ENCODE assay signal across 13 cellular contexts in genomic region chr7:151454932-151455530, GRCh38. TPM values are rescaled to one million over a fixed set of nuclear protein-coding genes. Genes with fewer than 3 reads are reported as not detected.
"Had no signal": no experiment of that assay in that cellular context is flagged by ENCODE, and none has a peak within 500 bp of the region (broad histone marks: within the 10 kb centered on the region; RNA-seq: fewer than 3 reads in every experiment).

No MANE protein-coding gene starts in this region.

- H3K4me3 ChIP-seq: ascending aorta, esophagus squamous epithelium, smooth muscle cell, upper lobe of left lung had no signal

- H3K27me3 Mint-ChIP-seq: memory B cell had no signal

- H3K27me3 ChIP-seq: ascending aorta, upper lobe of left lung had no signal

- H3K4me3 Mint-ChIP-seq: activated CD4-positive, alpha-beta T cell treated with anti-CD3 and anti-CD28 coated beads for 36 hours; activated CD8-positive, alpha-beta T cell treated with anti-CD3 and anti-CD28 coated beads, Interleukin-2, amount 10 ng/mL, durations not matched to agents 7 days and 5 days; memory B cell; stimulated activated naive B cell treated with anti-CD40 and anti-IgM and Interleukin-4, amounts not matched to agents 10 μg/mL and 1 μg/mL and 100 μg/mL, for 72 hours had no signal

- H3K4me2 ChIP-seq: smooth muscle cell had no signal

- H3K9me3 Mint-ChIP-seq: memory B cell had no signal

- H3K36me3 ChIP-seq: ascending aorta, esophagus squamous epithelium, upper lobe of left lung had no signal

- H3K27ac ChIP-seq: ascending aorta, esophagus squamous epithelium, upper lobe of left lung had no signal

- H3K9me3 ChIP-seq: ascending aorta, esophagus squamous epithelium, upper lobe of left lung had no signal

- H3K27ac Mint-ChIP-seq: activated CD4-positive, alpha-beta T cell treated with anti-CD3 and anti-CD28 coated beads for 36 hours; activated CD8-positive, alpha-beta T cell treated with anti-CD3 and anti-CD28 coated beads, Interleukin-2, amount 10 ng/mL, durations not matched to agents 7 days and 5 days; memory B cell; stimulated activated naive B cell treated with anti-CD40 and anti-IgM and Interleukin-4, amounts not matched to agents 10 μg/mL and 1 μg/mL and 100 μg/mL, for 72 hours had no signal

- H3K36me3 Mint-ChIP-seq: memory B cell; stimulated activated naive B cell treated with anti-CD40 and anti-IgM and Interleukin-4, amounts not matched to agents 10 μg/mL and 1 μg/mL and 100 μg/mL, for 72 hours had no signal

- H3K4me1 Mint-ChIP-seq: activated CD4-positive, alpha-beta T cell treated with anti-CD3 and anti-CD28 coated beads for 36 hours; memory B cell had no signal

- DNase-seq: activated CD4-positive, alpha-beta T cell treated with anti-CD3 and anti-CD28 coated beads for 36 hours; activated CD8-positive, alpha-beta T cell treated with anti-CD3 and anti-CD28 coated beads, Interleukin-2, amount 10 ng/mL, durations not matched to agents 7 days and 5 days; activated gamma-delta T cell treated with Interleukin-2 at 50 U/mL for 16 hours; esophagus squamous epithelium; foreskin fibroblast; stimulated activated naive B cell treated with anti-CD40 and anti-IgM and Interleukin-4, amounts not matched to agents 10 μg/mL and 1 μg/mL and 100 μg/mL, for 72 hours; T-helper 9 cell had no signal

RNA-seq across cellular contexts. Expression of gene CRYGN, which starts 15.1 kb away (rescaled TPM):
- total RNA-seq: ascending aorta, bronchial epithelial cell, left lobe of liver, smooth muscle cell had no signal

RNA-seq across cellular contexts. Expression of gene WDR86, which starts 45.2 kb away (rescaled TPM):
- total RNA-seq: activated CD4-positive, alpha-beta T cell treated with anti-CD3 and anti-CD28 coated beads for 36 hours had no signal
